ENCODE assay signal across 19 cellular contexts in genomic region chr1:20739225-20739624, GRCh38. TPM values are rescaled to one million over a fixed set of nuclear protein-coding genes. Genes with fewer than 3 reads are reported as not detected.
DNase-seq lines count a peak whose midpoint lies in the region; ATAC-seq, FAIRE-seq and TF ChIP-seq lines count a peak whose summit lies in the region.
"Had no signal": no experiment of that assay in that cellular context is flagged by ENCODE, and none has a peak within 500 bp of the region (broad histone marks: within the 10 kb centered on the region; RNA-seq: fewer than 3 reads in every experiment).

No MANE protein-coding gene starts in this region.

- no peaks in the 10 kb centered on the region for H3K9me3 ChIP-seq in adipocyte (ENCODE audit: control insufficient read depth, low read length)
- H3K9me3 ChIP-seq: BLaER1 treated with 17β-estradiol and CSF1 and Interleukin-3, amounts not matched to agents 10 nM and 100 nM had no signal

- no peak for FAIRE-seq in HTR-8/SVneo (lab: Jason Lieb, UNC)
- FAIRE-seq: urothelium cell line had no signal

- TF ChIP-seq CTCF in foreskin keratinocyte (conservative IDR thresholded peaks at IDR 0.05): no peak
- TF ChIP-seq CTCF in GM13976 (IDR thresholded peaks at IDR 0.05; ENCODE audit: borderline replicate concordance, control extremely low read depth, extremely low read depth, insufficient read depth, missing control alignments): no peak

- no peaks in the 10 kb centered on the region for H3K27me3 ChIP-seq in adipocyte (replicated peaks; ENCODE audit: control insufficient read depth, insufficient read depth, low read length)
- H3K27me3 ChIP-seq in foreskin keratinocyte: no peaks in the 10 kb centered on the region
- H3K27me3 ChIP-seq: BLaER1 treated with 17β-estradiol and CSF1 and Interleukin-3, amounts not matched to agents 10 nM and 100 nM; hepatocyte had no signal

- H3K4me3 ChIP-seq in adipocyte (ENCODE audit: low read length): no peak overlapping the region
- H3K4me3 ChIP-seq: BLaER1 treated with 17β-estradiol and CSF1 and Interleukin-3, amounts not matched to agents 10 nM and 100 nM; hepatocyte had no signal

- H3K36me3 ChIP-seq in adipocyte (ENCODE audit: control insufficient read depth, insufficient read depth, low read length, severe bottlenecking): peaks cover 61% of the 10 kb centered on the region

- H3K27ac ChIP-seq in foreskin keratinocyte: peak overlapping the region; percentile 81
- H3K27ac ChIP-seq: BLaER1 treated with 17β-estradiol and CSF1 and Interleukin-3, amounts not matched to agents 10 nM and 100 nM; hepatocyte; parathyroid adenoma; WERI-Rb-1 had no signal

- peak overlapping the region; percentile 73 for H3K9ac ChIP-seq in adipocyte (ENCODE audit: low read length)
- H3K9ac ChIP-seq: BLaER1 treated with 17β-estradiol and CSF1 and Interleukin-3, amounts not matched to agents 10 nM and 100 nM; parathyroid adenoma had no signal

- peak; percentile 35 for DNase-seq in A172 (ENCODE audit: low spot score)
- DNase-seq in GM04503 (ENCODE audit: low read depth): peak; percentile 83
- DNase-seq in adipocyte (ENCODE audit: low read depth): peak; percentile 65
- peak; percentile 41 to 75 for DNase-seq in foreskin keratinocyte
- DNase-seq in GM13976 (ENCODE audit: low spot score): no peak
- DNase-seq in medulla oblongata (ENCODE audit: extremely low spot score): no peak
- no peak for DNase-seq in HTR-8/SVneo (ENCODE audit: insufficient read length, low spot score)
- DNase-seq: activated CD8-positive, alpha-beta memory T cell treated with anti-CD3 and anti-CD28 coated beads, Interleukin-2, amount 50 U/mL, for 48 hours; amygdala; effector memory CD8-positive, alpha-beta T cell; NCI-H2029; WERI-Rb-1 had no signal

- no peak for ATAC-seq in foreskin keratinocyte
- no peak for ATAC-seq in esophagus mucosa
- ATAC-seq: effector memory CD8-positive, alpha-beta T cell had no signal

- H3K4me1 ChIP-seq in adipocyte (ENCODE audit: control insufficient read depth, insufficient read depth, low read length): peaks cover 21% of the 10 kb centered on the region
- peaks cover 37% of the 10 kb centered on the region for H3K4me1 ChIP-seq in foreskin keratinocyte
- H3K4me1 ChIP-seq: BLaER1 treated with 17β-estradiol and CSF1 and Interleukin-3, amounts not matched to agents 10 nM and 100 nM; parathyroid adenoma had no signal

- in situ Hi-C loops in GM13976 (cut with MboI; ENCODE audit: low sequenced_read_pairs, unreplicated experiment): no loop called here

RNA-seq across cellular contexts. Expression of gene SH2D5, which starts 6.7 kb away (rescaled TPM):
- 17.9 and 20.0 TPM in 2 replicates for total RNA-seq in A172 (2014; rRNA removed; shearing (Covaris generic))
- total RNA-seq in foreskin keratinocyte (146 and 157 TPM in 2 replicates), esophagus mucosa (0.64 TPM)
- 85.3 and 105 TPM in 2 replicates for polyA plus RNA-seq in foreskin keratinocyte
- polyA plus RNA-seq: IgD-negative memory B cell had no signal

RNA-seq across cellular contexts. Expression of gene KIF17, which starts 21.4 kb away (rescaled TPM):
- 2.1 and 3.6 TPM in 2 replicates for total RNA-seq in A172 (2014; rRNA removed; shearing (Covaris generic))
- 1.5 and 1.8 TPM in 2 replicates for total RNA-seq in foreskin keratinocyte
- polyA plus RNA-seq in foreskin keratinocyte: 1.2 and 1.5 TPM in 2 replicates
- total RNA-seq in esophagus mucosa: 0.60 TPM
- total RNA-seq: SK-MEL-5 had no signal
- polyA plus RNA-seq: IgD-negative memory B cell had no signal

RNA-seq across cellular contexts. Expression of gene HP1BP3, which starts 47.9 kb away (rescaled TPM):
- total RNA-seq in A172 (2014; rRNA removed; shearing (Covaris generic)): 124 and 125 TPM in 2 replicates
- total RNA-seq in foreskin keratinocyte (160 and 176 TPM in 2 replicates), esophagus mucosa (147 TPM)
- 34.0 and 39.7 TPM in 2 replicates for polyA plus RNA-seq in foreskin keratinocyte

Comparison
In these comparisons a context has a peak if more than half of its experiments do, and no peak if none do; other contexts are left out.
1. DNase-seq: peak in A172 (single experiment), GM04503 (single experiment), adipocyte (single experiment) and foreskin keratinocyte (2 of 2); none in GM13976 (single experiment), medulla oblongata (single experiment) and HTR-8/SVneo (single experiment).
2. RNA of gene SH2D5, which starts 6.7 kb away (total RNA-seq): 146 to 157 TPM in foreskin keratinocyte and 17.9 to 20.0 TPM in A172; 0.64 TPM in esophagus mucosa (single experiment); every median in the first group is over 10 times any median in the second.